Comparison of ENCODE assay signal across 2 cellular contexts in the genomic region with DNA sequence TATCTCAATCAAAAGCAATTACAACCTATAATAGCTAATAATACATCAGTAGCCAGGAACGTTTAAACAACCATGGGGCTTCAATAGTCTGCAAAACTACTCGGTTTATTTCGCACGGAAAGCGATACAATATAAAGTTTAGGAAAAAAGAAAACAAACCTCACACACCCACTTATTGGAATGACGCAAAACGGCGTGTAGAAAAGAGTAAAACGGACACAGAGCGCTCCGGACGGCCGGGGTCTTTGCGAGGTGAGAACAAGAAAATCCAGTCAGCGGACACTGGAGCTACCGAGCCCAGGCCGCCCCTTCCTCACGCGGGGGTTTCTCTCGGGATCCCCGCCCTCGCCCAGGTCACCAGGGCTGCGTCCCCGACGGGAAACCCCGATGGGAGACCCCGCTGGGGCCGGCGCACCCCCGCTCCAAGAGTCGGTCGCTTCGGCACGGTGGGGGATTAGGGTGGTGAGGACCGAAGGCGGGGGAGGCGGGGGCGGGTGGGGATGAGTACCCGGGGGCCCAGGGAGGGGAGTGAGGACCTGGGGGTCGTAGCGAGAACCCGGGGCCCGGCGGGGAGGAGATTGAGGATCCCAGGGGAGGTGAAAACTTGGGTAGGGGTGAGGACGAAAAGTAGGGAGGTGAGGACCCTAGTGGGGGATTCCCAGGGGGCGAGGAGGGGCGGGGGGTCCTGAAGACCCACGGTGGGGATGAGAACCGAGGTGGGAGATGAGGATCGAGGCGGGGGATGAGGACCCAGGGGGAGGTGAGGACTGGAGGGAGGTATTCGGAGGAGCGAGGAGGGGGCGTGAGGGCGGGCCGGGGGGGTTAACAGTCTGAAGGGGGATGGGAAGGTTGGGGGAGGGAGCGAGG.
TF ChIP-seq lines count a peak whose summit lies in the region.

No MANE protein-coding gene starts in this region.

TF ChIP-seq in H1, 55 proteins besides CTCF, POLR2A, EP300 and RAD21:
- TF ChIP-seq GTF2F1 (IDR thresholded peaks at IDR 0.05; ENCODE audit: borderline replicate concordance, low read depth, low read length), result no peak
- TF ChIP-seq, protein P1, sequence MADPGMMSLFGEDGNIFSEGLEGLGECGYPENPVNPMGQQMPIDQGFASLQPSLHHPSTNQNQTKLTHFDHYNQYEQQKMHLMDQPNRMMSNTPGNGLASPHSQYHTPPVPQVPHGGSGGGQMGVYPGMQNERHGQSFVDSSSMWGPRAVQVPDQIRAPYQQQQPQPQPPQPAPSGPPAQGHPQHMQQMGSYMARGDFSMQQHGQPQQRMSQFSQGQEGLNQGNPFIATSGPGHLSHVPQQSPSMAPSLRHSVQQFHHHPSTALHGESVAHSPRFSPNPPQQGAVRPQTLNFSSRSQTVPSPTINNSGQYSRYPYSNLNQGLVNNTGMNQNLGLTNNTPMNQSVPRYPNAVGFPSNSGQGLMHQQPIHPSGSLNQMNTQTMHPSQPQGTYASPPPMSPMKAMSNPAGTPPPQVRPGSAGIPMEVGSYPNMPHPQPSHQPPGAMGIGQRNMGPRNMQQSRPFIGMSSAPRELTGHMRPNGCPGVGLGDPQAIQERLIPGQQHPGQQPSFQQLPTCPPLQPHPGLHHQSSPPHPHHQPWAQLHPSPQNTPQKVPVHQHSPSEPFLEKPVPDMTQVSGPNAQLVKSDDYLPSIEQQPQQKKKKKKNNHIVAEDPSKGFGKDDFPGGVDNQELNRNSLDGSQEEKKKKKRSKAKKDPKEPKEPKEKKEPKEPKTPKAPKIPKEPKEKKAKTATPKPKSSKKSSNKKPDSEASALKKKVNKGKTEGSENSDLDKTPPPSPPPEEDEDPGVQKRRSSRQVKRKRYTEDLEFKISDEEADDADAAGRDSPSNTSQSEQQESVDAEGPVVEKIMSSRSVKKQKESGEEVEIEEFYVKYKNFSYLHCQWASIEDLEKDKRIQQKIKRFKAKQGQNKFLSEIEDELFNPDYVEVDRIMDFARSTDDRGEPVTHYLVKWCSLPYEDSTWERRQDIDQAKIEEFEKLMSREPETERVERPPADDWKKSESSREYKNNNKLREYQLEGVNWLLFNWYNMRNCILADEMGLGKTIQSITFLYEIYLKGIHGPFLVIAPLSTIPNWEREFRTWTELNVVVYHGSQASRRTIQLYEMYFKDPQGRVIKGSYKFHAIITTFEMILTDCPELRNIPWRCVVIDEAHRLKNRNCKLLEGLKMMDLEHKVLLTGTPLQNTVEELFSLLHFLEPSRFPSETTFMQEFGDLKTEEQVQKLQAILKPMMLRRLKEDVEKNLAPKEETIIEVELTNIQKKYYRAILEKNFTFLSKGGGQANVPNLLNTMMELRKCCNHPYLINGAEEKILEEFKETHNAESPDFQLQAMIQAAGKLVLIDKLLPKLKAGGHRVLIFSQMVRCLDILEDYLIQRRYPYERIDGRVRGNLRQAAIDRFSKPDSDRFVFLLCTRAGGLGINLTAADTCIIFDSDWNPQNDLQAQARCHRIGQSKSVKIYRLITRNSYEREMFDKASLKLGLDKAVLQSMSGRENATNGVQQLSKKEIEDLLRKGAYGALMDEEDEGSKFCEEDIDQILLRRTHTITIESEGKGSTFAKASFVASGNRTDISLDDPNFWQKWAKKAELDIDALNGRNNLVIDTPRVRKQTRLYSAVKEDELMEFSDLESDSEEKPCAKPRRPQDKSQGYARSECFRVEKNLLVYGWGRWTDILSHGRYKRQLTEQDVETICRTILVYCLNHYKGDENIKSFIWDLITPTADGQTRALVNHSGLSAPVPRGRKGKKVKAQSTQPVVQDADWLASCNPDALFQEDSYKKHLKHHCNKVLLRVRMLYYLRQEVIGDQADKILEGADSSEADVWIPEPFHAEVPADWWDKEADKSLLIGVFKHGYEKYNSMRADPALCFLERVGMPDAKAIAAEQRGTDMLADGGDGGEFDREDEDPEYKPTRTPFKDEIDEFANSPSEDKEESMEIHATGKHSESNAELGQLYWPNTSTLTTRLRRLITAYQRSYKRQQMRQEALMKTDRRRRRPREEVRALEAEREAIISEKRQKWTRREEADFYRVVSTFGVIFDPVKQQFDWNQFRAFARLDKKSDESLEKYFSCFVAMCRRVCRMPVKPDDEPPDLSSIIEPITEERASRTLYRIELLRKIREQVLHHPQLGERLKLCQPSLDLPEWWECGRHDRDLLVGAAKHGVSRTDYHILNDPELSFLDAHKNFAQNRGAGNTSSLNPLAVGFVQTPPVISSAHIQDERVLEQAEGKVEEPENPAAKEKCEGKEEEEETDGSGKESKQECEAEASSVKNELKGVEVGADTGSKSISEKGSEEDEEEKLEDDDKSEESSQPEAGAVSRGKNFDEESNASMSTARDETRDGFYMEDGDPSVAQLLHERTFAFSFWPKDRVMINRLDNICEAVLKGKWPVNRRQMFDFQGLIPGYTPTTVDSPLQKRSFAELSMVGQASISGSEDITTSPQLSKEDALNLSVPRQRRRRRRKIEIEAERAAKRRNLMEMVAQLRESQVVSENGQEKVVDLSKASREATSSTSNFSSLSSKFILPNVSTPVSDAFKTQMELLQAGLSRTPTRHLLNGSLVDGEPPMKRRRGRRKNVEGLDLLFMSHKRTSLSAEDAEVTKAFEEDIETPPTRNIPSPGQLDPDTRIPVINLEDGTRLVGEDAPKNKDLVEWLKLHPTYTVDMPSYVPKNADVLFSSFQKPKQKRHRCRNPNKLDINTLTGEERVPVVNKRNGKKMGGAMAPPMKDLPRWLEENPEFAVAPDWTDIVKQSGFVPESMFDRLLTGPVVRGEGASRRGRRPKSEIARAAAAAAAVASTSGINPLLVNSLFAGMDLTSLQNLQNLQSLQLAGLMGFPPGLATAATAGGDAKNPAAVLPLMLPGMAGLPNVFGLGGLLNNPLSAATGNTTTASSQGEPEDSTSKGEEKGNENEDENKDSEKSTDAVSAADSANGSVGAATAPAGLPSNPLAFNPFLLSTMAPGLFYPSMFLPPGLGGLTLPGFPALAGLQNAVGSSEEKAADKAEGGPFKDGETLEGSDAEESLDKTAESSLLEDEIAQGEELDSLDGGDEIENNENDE (IDR thresholded peaks at IDR 0.05; ENCODE audit: insufficient replicate concordance, low read length), result no peak
- no peak for TF ChIP-seq JUN (IDR thresholded peaks at IDR 0.05; ENCODE audit: low read depth, low read length)
- no peak for TF ChIP-seq SIX5 (IDR thresholded peaks at IDR 0.05; ENCODE audit: low read depth, low read length)
- no peak for TF ChIP-seq CHD2 (IDR thresholded peaks at IDR 0.05; ENCODE audit: low read length)
- no peak for TF ChIP-seq KDM5A (IDR thresholded peaks at IDR 0.05; ENCODE audit: low read length)
- TF ChIP-seq CBX5 (IDR thresholded peaks at IDR 0.05; ENCODE audit: low read depth, low read length), result no peak
- TF ChIP-seq, protein P2, sequence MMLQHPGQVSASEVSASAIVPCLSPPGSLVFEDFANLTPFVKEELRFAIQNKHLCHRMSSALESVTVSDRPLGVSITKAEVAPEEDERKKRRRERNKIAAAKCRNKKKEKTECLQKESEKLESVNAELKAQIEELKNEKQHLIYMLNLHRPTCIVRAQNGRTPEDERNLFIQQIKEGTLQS (IDR thresholded peaks at IDR 0.05; ENCODE audit: insufficient read depth, low read depth, low read length), result no peak

TF ChIP-seq in neural cell, 6 proteins besides CTCF, POLR2A, EP300 and RAD21:
- TF ChIP-seq TAF1 (IDR thresholded peaks at IDR 0.05; ENCODE audit: low read depth), result no peak
- peak; percentile 25 for TF ChIP-seq MXI1 (conservative IDR thresholded peaks at IDR 0.05; ENCODE audit: poor library complexity, severe bottlenecking)
